In genomic region chr6:139964737-139965136, GRCh38 we compare ENCODE assay signal across 19 cellular contexts.
"Had no signal": no experiment of that assay in that cellular context is flagged by ENCODE, and none has a peak within 500 bp of the region (broad histone marks: within the 10 kb centered on the region; RNA-seq: fewer than 3 reads in every experiment).

No MANE protein-coding gene starts in this region.

- ATAC-seq: activated CD8-positive, alpha-beta T cell treated with anti-CD3 and anti-CD28 coated beads, Interleukin-2, amount 10 ng/mL, durations not matched to agents 7 days and 5 days; activated naive CD4-positive, alpha-beta T cell treated with anti-CD3 and anti-CD28 coated beads, Interleukin-2, amount 50 U/mL, for 72 hours; activated T-cell treated with anti-CD3 and anti-CD28 coated beads, Interleukin-2, amount 50 U/mL, for 72 hours; body of pancreas; foreskin keratinocyte; naive thymus-derived CD8-positive, alpha-beta T cell; stimulated activated naive B cell treated with anti-CD40 and anti-IgM and Interleukin-4, amounts not matched to agents 10 μg/mL and 1 μg/mL and 100 μg/mL, for 72 hours had no signal

- H3K36me3 Mint-ChIP-seq: activated naive CD4-positive, alpha-beta T cell treated with anti-CD3 and anti-CD28 coated beads, Interleukin-2, amount 50 U/mL, for 72 hours; naive thymus-derived CD8-positive, alpha-beta T cell; stimulated activated naive B cell treated with anti-CD40 and anti-IgM and Interleukin-4, amounts not matched to agents 10 μg/mL and 1 μg/mL and 100 μg/mL, for 72 hours had no signal

- DNase-seq: activated B cell treated with CpG ODN at 0.5 μM for 24 hours; activated CD4-positive, alpha-beta T cell treated with anti-CD3 and anti-CD28 coated beads for 48 hours; activated CD8-positive, alpha-beta memory T cell treated with anti-CD3 and anti-CD28 coated beads, Interleukin-2, amount 50 U/mL, for 4 hours; activated CD8-positive, alpha-beta T cell treated with anti-CD3 and anti-CD28 coated beads, Interleukin-2, amount 10 ng/mL, durations not matched to agents 7 days and 5 days; activated gamma-delta T cell; activated T-cell treated with anti-CD3 and anti-CD28 coated beads, Interleukin-2, amount 50 U/mL, for 72 hours; central memory CD4-positive, alpha-beta T cell; cortex of kidney; effector CD4-positive, alpha-beta T cell; foreskin keratinocyte; naive thymus-derived CD8-positive, alpha-beta T cell; ovary; stimulated activated CD4-positive, alpha-beta T cell treated with anti-CD3 and anti-CD28 coated beads, Interleukin-4, amount 100 ng/mL, for 1 hour; stimulated activated naive B cell treated with anti-CD40 and anti-IgM and Interleukin-4, amounts not matched to agents 10 μg/mL and 1 μg/mL and 100 μg/mL, for 72 hours; tibial artery; uterus had no signal

- H3K4me3 ChIP-seq: body of pancreas, ovary, tibial artery, uterus had no signal

- H3K4me3 Mint-ChIP-seq: activated B cell treated with CpG ODN at 0.5 μM for 24 hours; activated CD8-positive, alpha-beta T cell treated with anti-CD3 and anti-CD28 coated beads, Interleukin-2, amount 10 ng/mL, durations not matched to agents 7 days and 5 days; activated T-cell treated with anti-CD3 and anti-CD28 coated beads, Interleukin-2, amount 50 U/mL, for 72 hours; naive thymus-derived CD8-positive, alpha-beta T cell; stimulated activated naive B cell treated with anti-CD40 and anti-IgM and Interleukin-4, amounts not matched to agents 10 μg/mL and 1 μg/mL and 100 μg/mL, for 72 hours; T-helper 1 cell treated with Interleukin-12 subunit alpha and Interleukin-12 subunit beta and Interleukin-4 antibody, amounts not matched to agents 30 μg/mL and 1 μg/mL, for 36 hours had no signal

- H3K9me3 Mint-ChIP-seq: activated B cell treated with CpG ODN at 0.5 μM for 24 hours; activated naive CD4-positive, alpha-beta T cell treated with anti-CD3 and anti-CD28 coated beads, Interleukin-2, amount 50 U/mL, for 72 hours; stimulated activated naive B cell treated with anti-CD40 and anti-IgM and Interleukin-4, amounts not matched to agents 10 μg/mL and 1 μg/mL and 100 μg/mL, for 72 hours; T-helper 1 cell treated with Interleukin-12 subunit alpha and Interleukin-12 subunit beta and Interleukin-4 antibody, amounts not matched to agents 30 μg/mL and 1 μg/mL, for 36 hours had no signal

- H3K9me3 ChIP-seq: body of pancreas, ovary, tibial artery, uterus had no signal

- H3K4me1 ChIP-seq: foreskin keratinocyte, uterus had no signal

- H3K27ac ChIP-seq: body of pancreas, foreskin keratinocyte, ovary, uterus had no signal

- H3K36me3 ChIP-seq: ovary, tibial artery, uterus had no signal

- H3K27ac Mint-ChIP-seq: activated B cell treated with CpG ODN at 0.5 μM for 24 hours; activated CD8-positive, alpha-beta T cell treated with anti-CD3 and anti-CD28 coated beads, Interleukin-2, amount 10 ng/mL, durations not matched to agents 7 days and 5 days; activated naive CD4-positive, alpha-beta T cell treated with anti-CD3 and anti-CD28 coated beads, Interleukin-2, amount 50 U/mL, for 72 hours; activated T-cell treated with anti-CD3 and anti-CD28 coated beads, Interleukin-2, amount 50 U/mL, for 72 hours; naive thymus-derived CD8-positive, alpha-beta T cell; stimulated activated naive B cell treated with anti-CD40 and anti-IgM and Interleukin-4, amounts not matched to agents 10 μg/mL and 1 μg/mL and 100 μg/mL, for 72 hours; T-helper 1 cell treated with Interleukin-12 subunit alpha and Interleukin-12 subunit beta and Interleukin-4 antibody, amounts not matched to agents 30 μg/mL and 1 μg/mL, for 36 hours had no signal

- H3K4me1 Mint-ChIP-seq: activated B cell treated with CpG ODN at 0.5 μM for 24 hours; naive thymus-derived CD8-positive, alpha-beta T cell had no signal

- H3K27me3 Mint-ChIP-seq: activated B cell treated with CpG ODN at 0.5 μM for 24 hours; stimulated activated naive B cell treated with anti-CD40 and anti-IgM and Interleukin-4, amounts not matched to agents 10 μg/mL and 1 μg/mL and 100 μg/mL, for 72 hours had no signal

- H3K27me3 ChIP-seq: body of pancreas, foreskin keratinocyte, ovary, tibial artery, uterus had no signal
